ENCODE assay signal across 16 cellular contexts in genomic region chr1:17911789-17912188, GRCh38.
DNase-seq lines count a peak whose midpoint lies in the region; ATAC-seq and TF ChIP-seq lines count a peak whose summit lies in the region.
"Had no signal": no experiment of that assay in that cellular context is flagged by ENCODE, and none has a peak within 500 bp of the region (broad histone marks: within the 10 kb centered on the region; RNA-seq: fewer than 3 reads in every experiment).

No MANE protein-coding gene starts in this region.

- no peak overlapping the region for H3K27ac ChIP-seq in colonic mucosa
- H3K27ac ChIP-seq: 22Rv1; A549; BLaER1 treated with 17β-estradiol and CSF1 and Interleukin-3, amounts not matched to agents 10 nM and 100 nM; C4-2B had no signal

- in situ Hi-C loops in Caki2 (cut with HindIII; ENCODE audit: low pct_unique_long_range_greater_than_20kb, low sequenced_read_pairs), result no loop called here

- intact Hi-C loops in colonic mucosa (cut with DNase I), result no loop called here

- DNase-seq in Caki2 (ENCODE audit: low read depth) (peak; percentile 52), DMS79 treated with DMSO at 0.1 percent for 48 hours (lab: John Stamatoyannopoulos, UW) (peak; percentile 60), HEK293T (ENCODE audit: extremely low spot score) (no peak), renal cortical epithelial cell (ENCODE audit: low read depth) (peak; percentile 22), colonic mucosa (no peak), D341Med (ENCODE audit: low spot score) (no peak)
- DNase-seq: AML-193; Caco-2; CD4-positive, alpha-beta T cell; CD8-positive, alpha-beta T cell; GF-D8 had no signal

- no peaks in the 10 kb centered on the region for H3K27me3 ChIP-seq in colonic mucosa

- no peak overlapping the region for H3K4me3 ChIP-seq in colonic mucosa
- H3K4me3 ChIP-seq: A549; BLaER1 treated with 17β-estradiol and CSF1 and Interleukin-3, amounts not matched to agents 10 nM and 100 nM had no signal

- H3K36me3 ChIP-seq in colonic mucosa, result no peaks in the 10 kb centered on the region
- H3K36me3 ChIP-seq: BLaER1 treated with 17β-estradiol and CSF1 and Interleukin-3, amounts not matched to agents 10 nM and 100 nM had no signal

- H3K9me3 ChIP-seq in colonic mucosa, result no peaks in the 10 kb centered on the region
- H3K9me3 ChIP-seq: A549; BLaER1 treated with 17β-estradiol and CSF1 and Interleukin-3, amounts not matched to agents 10 nM and 100 nM; Caco-2 had no signal

- no peak for ATAC-seq in HG02623 (IDR thresholded peaks at IDR 0.05; ENCODE audit: unreplicated experiment)
- ATAC-seq: A549; CD8-positive, alpha-beta T cell had no signal

- POLR2A ChIA-PET in HEK293T (lab: Yijun Ruan, JAX), result no interaction called here

- no peak for TF ChIP-seq CTCF in colonic mucosa (IDR thresholded peaks at IDR 0.05)

- H3K9ac ChIP-seq in colonic mucosa (ENCODE audit: low read depth in 2 of 2, low read length in 2 of 2), result no peak overlapping the region
- H3K9ac ChIP-seq: BLaER1 treated with 17β-estradiol and CSF1 and Interleukin-3, amounts not matched to agents 10 nM and 100 nM had no signal

- CTCF ChIA-PET in HEK293T (lab: Yijun Ruan, JAX), result no interaction called here

- no peaks in the 10 kb centered on the region for H3K4me1 ChIP-seq in colonic mucosa
- H3K4me1 ChIP-seq: BLaER1 treated with 17β-estradiol and CSF1 and Interleukin-3, amounts not matched to agents 10 nM and 100 nM; Caco-2 had no signal

TF ChIP-seq in HEK293T, 16 proteins besides CTCF, POLR2A, EP300 and RAD21:
- TF ChIP-seq, protein P1, sequence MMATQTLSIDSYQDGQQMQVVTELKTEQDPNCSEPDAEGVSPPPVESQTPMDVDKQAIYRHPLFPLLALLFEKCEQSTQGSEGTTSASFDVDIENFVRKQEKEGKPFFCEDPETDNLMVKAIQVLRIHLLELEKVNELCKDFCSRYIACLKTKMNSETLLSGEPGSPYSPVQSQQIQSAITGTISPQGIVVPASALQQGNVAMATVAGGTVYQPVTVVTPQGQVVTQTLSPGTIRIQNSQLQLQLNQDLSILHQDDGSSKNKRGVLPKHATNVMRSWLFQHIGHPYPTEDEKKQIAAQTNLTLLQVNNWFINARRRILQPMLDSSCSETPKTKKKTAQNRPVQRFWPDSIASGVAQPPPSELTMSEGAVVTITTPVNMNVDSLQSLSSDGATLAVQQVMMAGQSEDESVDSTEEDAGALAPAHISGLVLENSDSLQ (IDR thresholded peaks at IDR 0.05), result peak; percentile 25; the same call in 1 of the 2 replicates
- TF ChIP-seq SP1 (IDR thresholded peaks at IDR 0.05), result no peak

Comparison
In these comparisons a context has a peak if more than half of its experiments do, and no peak if none do; other contexts are left out.
1. DNase-seq: peak in Caki2 (single experiment), DMS79 treated with DMSO at 0.1 percent for 48 hours (single experiment) and renal cortical epithelial cell (single experiment); none in HEK293T (single experiment), colonic mucosa (single experiment) and D341Med (single experiment).